ENCODE assay signal across 8 cellular contexts in genomic region chr4:89434364-89434988, GRCh38.
DNase-seq lines count a peak whose midpoint lies in the region; ATAC-seq, FAIRE-seq and TF ChIP-seq lines count a peak whose summit lies in the region.

No MANE protein-coding gene starts in this region.

- H3K9ac ChIP-seq in fibroblast of lung (ENCODE audit: insufficient read depth, low read length) (no peak overlapping the region), neural cell (ENCODE audit: low read length) (no peak overlapping the region)

- no peaks in the 10 kb centered on the region for H3K36me3 Mint-ChIP-seq in activated CD4-positive, alpha-beta T cell treated with anti-CD3 and anti-CD28 coated beads, Interleukin-2, amount 10 ng/mL, durations not matched to agents 24 days and 14 days (ENCODE audit: low read depth)
- H3K36me3 Mint-ChIP-seq in GM23338 (ENCODE audit: low read depth) = no peaks in the 10 kb centered on the region; the same call in 2 of the 3 replicates

- no peaks in the 10 kb centered on the region for H3K27me3 ChIP-seq in GM23338 (ENCODE audit: insufficient read depth)
- H3K27me3 ChIP-seq in fibroblast of lung (ENCODE audit: control insufficient read depth, insufficient read depth, low read length) = no peaks in the 10 kb centered on the region
- no peaks in the 10 kb centered on the region for H3K27me3 ChIP-seq in neural cell (ENCODE audit: insufficient read depth, low read depth, low read length)

- no peaks in the 10 kb centered on the region for H3K4me1 ChIP-seq in GM23338 (ENCODE audit: insufficient read depth)
- H3K4me1 ChIP-seq in fibroblast of lung (ENCODE audit: control insufficient read depth, extremely low read depth, insufficient read depth, low read length) = no peaks in the 10 kb centered on the region

- no peak for TF ChIP-seq POLR2A in GM12891 (IDR thresholded peaks at IDR 0.05; ENCODE audit: low read depth, low read length)

- H3K27me3 Mint-ChIP-seq in activated CD4-positive, alpha-beta T cell treated with anti-CD3 and anti-CD28 coated beads, Interleukin-2, amount 10 ng/mL, durations not matched to agents 24 days and 14 days = peaks cover 3% of the 10 kb centered on the region
- H3K27me3 Mint-ChIP-seq in GM23338 (ENCODE audit: insufficient read depth, low read depth, poor library complexity) = no peaks in the 10 kb centered on the region

- no peak overlapping the region for H3K4me3 Mint-ChIP-seq in activated CD4-positive, alpha-beta T cell treated with anti-CD3 and anti-CD28 coated beads, Interleukin-2, amount 10 ng/mL, durations not matched to agents 24 days and 14 days
- H3K4me3 Mint-ChIP-seq in GM23338 = no peak overlapping the region

- H3K9me2 ChIP-seq in GM23338 (ENCODE audit: insufficient read depth) (no peaks in the 10 kb centered on the region), neural cell (ENCODE audit: insufficient read depth, low read length) (no peaks in the 10 kb centered on the region)

- no peak overlapping the region for H3K27ac ChIP-seq in GM23338 (ENCODE audit: low read depth)
- H3K27ac ChIP-seq in fibroblast of lung (ENCODE audit: insufficient read depth, low read length) = no peak overlapping the region
- H3K27ac ChIP-seq in neural cell (ENCODE audit: low read length) = no peak overlapping the region

- DNase-seq in activated CD4-positive, alpha-beta T cell treated with anti-CD3 and anti-CD28 coated beads, Interleukin-2, amount 10 ng/mL, durations not matched to agents 24 days and 14 days = peak; percentile 71
- DNase-seq in activated CD4-positive, alpha-beta T cell treated with anti-CD3 and anti-CD28 coated beads, Interleukin-2, amount 50 U/mL, for 48 hours = no peak
- DNase-seq in GM23338 (ENCODE audit: low spot score) (peak; percentile 64), LNCaP clone FGC (ENCODE audit: low read depth) (no peak), SKM-1 (lab: John Stamatoyannopoulos, UW; ENCODE audit: unreplicated experiment) (peak; percentile 3), fibroblast of lung (ENCODE audit: low read depth in 2 of 2) (peak; percentile 30 to 61), GM12891 (ENCODE audit: insufficient read length, low spot score) (no peak)

- FAIRE-seq in GM12891 (lab: Jason Lieb, UNC) = no peak

- TF ChIP-seq CTCF in GM23338 (conservative IDR thresholded peaks at IDR 0.05; ENCODE audit: low read depth in 2 of 2) = peak; percentile 82 to 86
- peak; percentile 72 for TF ChIP-seq CTCF in LNCaP clone FGC (IDR thresholded peaks at IDR 0.05; ENCODE audit: control insufficient read depth, extremely low read depth, insufficient read depth)
- TF ChIP-seq CTCF in fibroblast of lung (conservative IDR thresholded peaks at IDR 0.05 in 1 of 2, IDR thresholded peaks at IDR 0.05 in 1 of 2; ENCODE audit: low read depth in 1 of 2, low read length in 2 of 2) = peak; percentile 82 to 85
- peak; percentile 84 for TF ChIP-seq CTCF in neural cell (IDR thresholded peaks at IDR 0.05; ENCODE audit: poor library complexity, severe bottlenecking)

- H3K27ac Mint-ChIP-seq in activated CD4-positive, alpha-beta T cell treated with anti-CD3 and anti-CD28 coated beads, Interleukin-2, amount 10 ng/mL, durations not matched to agents 24 days and 14 days = no peak overlapping the region
- H3K27ac Mint-ChIP-seq in GM23338 = no peak overlapping the region

- H3K9me3 ChIP-seq in fibroblast of lung (ENCODE audit: control insufficient read depth, insufficient read depth, low read depth, low read length) = no peaks in the 10 kb centered on the region
- no peaks in the 10 kb centered on the region for H3K9me3 ChIP-seq in neural cell (ENCODE audit: low read length)

- H2AFZ ChIP-seq in GM23338 = no peak overlapping the region
- no peak overlapping the region for H2AFZ ChIP-seq in fibroblast of lung (ENCODE audit: low read length)
- H2AFZ ChIP-seq in neural cell (ENCODE audit: low read depth, low read length) = no peak overlapping the region

- peak; percentile 85 for TF ChIP-seq RAD21 in neural cell (conservative IDR thresholded peaks at IDR 0.05)

- H3K36me3 ChIP-seq in GM23338 (ENCODE audit: insufficient read depth) (no peaks in the 10 kb centered on the region), fibroblast of lung (ENCODE audit: control insufficient read depth, insufficient read depth, low read length) (no peaks in the 10 kb centered on the region), neural cell (ENCODE audit: insufficient read depth, low read length) (no peaks in the 10 kb centered on the region)

- peak; percentile 68 for ATAC-seq in GM23338

- H3K4me2 ChIP-seq in GM23338 (no peak overlapping the region), fibroblast of lung (ENCODE audit: extremely low read depth, insufficient read depth, low read length) (no peak overlapping the region), neural cell (ENCODE audit: low read length) (no peak overlapping the region)

- no peaks in the 10 kb centered on the region for H4K20me1 ChIP-seq in GM23338 (replicated peaks; ENCODE audit: insufficient read depth)
- no peaks in the 10 kb centered on the region for H4K20me1 ChIP-seq in fibroblast of lung (ENCODE audit: control insufficient read depth, extremely low read depth, insufficient read depth, low read length)
- H4K20me1 ChIP-seq in neural cell (ENCODE audit: insufficient read depth) = no peaks in the 10 kb centered on the region

- H3K4me3 ChIP-seq in GM23338 (no peak overlapping the region), LNCaP clone FGC (ENCODE audit: low read depth, low read length) (no peak overlapping the region), fibroblast of lung (replicated peaks in 1 of 4; ENCODE audit: control extremely low read depth in 1 of 4, insufficient read depth in 1 of 4, low read depth in 3 of 4, low read length in 4 of 4) (no peak overlapping the region), neural cell (ENCODE audit: low read length) (no peak overlapping the region)

- intact Hi-C loops in activated CD4-positive, alpha-beta T cell treated with anti-CD3 and anti-CD28 coated beads, Interleukin-2, amount 10 ng/mL, durations not matched to agents 24 days and 14 days (cut with micrococcal nuclease) = loop anchor here (1.0 to 10.0 kb wide), 4 partner anchors 140 to 276 kb away; no protein-coding TSS in a partner anchor

- peaks cover 5% of the 10 kb centered on the region for H3K9me3 Mint-ChIP-seq in activated CD4-positive, alpha-beta T cell treated with anti-CD3 and anti-CD28 coated beads, Interleukin-2, amount 10 ng/mL, durations not matched to agents 24 days and 14 days
- peaks cover 5% of the 10 kb centered on the region; the same call in 1 of the 3 replicates for H3K9me3 Mint-ChIP-seq in GM23338

- TF ChIP-seq EP300 in neural cell (conservative IDR thresholded peaks at IDR 0.05; ENCODE audit: poor library complexity, severe bottlenecking) = no peak

- peaks cover 22% of the 10 kb centered on the region for H3K4me1 Mint-ChIP-seq in activated CD4-positive, alpha-beta T cell treated with anti-CD3 and anti-CD28 coated beads, Interleukin-2, amount 10 ng/mL, durations not matched to agents 24 days and 14 days
- peaks cover 1% of the 10 kb centered on the region; the same call in 2 of the 3 replicates for H3K4me1 Mint-ChIP-seq in GM23338

- H3K79me2 ChIP-seq in GM23338 (replicated peaks; ENCODE audit: insufficient read depth) = no peaks in the 10 kb centered on the region
- H3K79me2 ChIP-seq in fibroblast of lung (ENCODE audit: control insufficient read depth, insufficient read depth, low read length) = no peaks in the 10 kb centered on the region
- H3K79me2 ChIP-seq in neural cell (replicated peaks; ENCODE audit: insufficient read depth, low read length) = no peaks in the 10 kb centered on the region

- H3F3A ChIP-seq in GM23338 (replicated peaks; ENCODE audit: low read depth) (no peaks in the 10 kb centered on the region), neural cell (ENCODE audit: insufficient read depth, low read length, poor library complexity, severe bottlenecking) (no peaks in the 10 kb centered on the region)

TF ChIP-seq in GM23338, 12 proteins besides CTCF, POLR2A, EP300 and RAD21 (continues in another document):
- TF ChIP-seq JUNB (IDR thresholded peaks at IDR 0.05; ENCODE audit: unreplicated experiment) = no peak
- no peak for TF ChIP-seq NANOG (IDR thresholded peaks at IDR 0.05; ENCODE audit: borderline replicate concordance)

TF ChIP-seq in neural cell, 6 proteins besides CTCF, POLR2A, EP300 and RAD21:
- TF ChIP-seq POLR2AphosphoS5 (IDR thresholded peaks at IDR 0.05) = no peak
- no peak for TF ChIP-seq EZH2 (IDR thresholded peaks at IDR 0.05; ENCODE audit: borderline replicate concordance, insufficient read depth, low read length, poor library complexity, severe bottlenecking)
- TF ChIP-seq SMC3 (conservative IDR thresholded peaks at IDR 0.05; ENCODE audit: poor library complexity) = peak; percentile 85
- TF ChIP-seq TAF1 (IDR thresholded peaks at IDR 0.05; ENCODE audit: low read depth) = no peak

TF ChIP-seq in GM12891, 5 proteins besides CTCF, POLR2A, EP300 and RAD21:
- no peak for TF ChIP-seq TAF1 (IDR thresholded peaks at IDR 0.05; ENCODE audit: low read depth, low read length)
- no peak for TF ChIP-seq PAX5 (IDR thresholded peaks at IDR 0.05; ENCODE audit: insufficient read depth, low read length, severe bottlenecking)
- no peak for TF ChIP-seq POLR2AphosphoS5 (IDR thresholded peaks at IDR 0.05; ENCODE audit: low read depth, low read length)
- no peak for TF ChIP-seq POU2F2 (IDR thresholded peaks at IDR 0.05; ENCODE audit: low read depth, low read length)
- no peak for TF ChIP-seq SPI1 (IDR thresholded peaks at IDR 0.05; ENCODE audit: low read depth, low read length)

Comparison
In these comparisons a context has a peak if more than half of its experiments do, and no peak if none do; other contexts are left out.
1. DNase-seq: peak in activated CD4-positive, alpha-beta T cell treated with anti-CD3 and anti-CD28 coated beads, Interleukin-2, amount 10 ng/mL, durations not matched to agents 24 days and 14 days (single experiment), GM23338 (single experiment), SKM-1 (single experiment) and fibroblast of lung (2 of 2); none in activated CD4-positive, alpha-beta T cell treated with anti-CD3 and anti-CD28 coated beads, Interleukin-2, amount 50 U/mL, for 48 hours (0 of 2), LNCaP clone FGC (single experiment) and GM12891 (single experiment).
2. Peak in every context shown above with its lines, with median percentiles within 50 percentile points of each other: CTCF ChIP-seq.